In the genomic region with DNA sequence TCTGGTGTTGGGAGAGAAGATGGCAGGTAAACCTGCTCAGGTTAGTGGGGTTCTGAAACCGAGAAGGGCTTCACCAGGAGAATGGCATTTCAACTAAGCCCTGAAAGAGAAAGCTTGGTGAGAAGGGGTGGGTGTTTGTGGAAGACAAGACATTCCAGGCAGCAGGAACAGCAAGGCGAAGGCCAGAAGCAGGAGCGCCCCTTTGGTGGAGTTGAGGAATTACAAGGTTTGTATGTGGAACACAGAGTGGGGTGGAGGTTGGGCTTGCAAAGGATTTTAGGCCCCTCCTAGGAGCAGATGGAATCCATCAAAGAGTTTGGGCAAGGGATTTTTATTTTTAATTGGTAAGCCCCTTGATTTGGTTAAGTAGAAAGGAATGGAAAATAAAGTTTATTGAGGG, we compare ENCODE assay signal across 8 cellular contexts. TPM values are rescaled to one million over a fixed set of nuclear protein-coding genes. Genes with fewer than 3 reads are reported as not detected.
DNase-seq lines count a peak whose midpoint lies in the region; ATAC-seq and TF ChIP-seq lines count a peak whose summit lies in the region.

No MANE protein-coding gene starts in this region.

- H3K79me1 ChIP-seq in IMR-90 (ENCODE audit: low read depth in 1 of 2, low read length in 2 of 2) (peaks cover 23 to 70% of the 10 kb centered on the region in 2 experiments), mesendoderm (ENCODE audit: low read length) (peaks cover 13% of the 10 kb centered on the region)

- H3K9ac ChIP-seq in IMR-90 (ENCODE audit: low read depth, low read length): no peak overlapping the region
- no peak overlapping the region for H3K9ac ChIP-seq in mesendoderm (ENCODE audit: low read length)

- TF ChIP-seq POLR2A in IMR-90 (IDR thresholded peaks at IDR 0.05; ENCODE audit: low read depth, low read length) (no peak), adrenal gland (IDR thresholded peaks at IDR 0.05) (no peak)

- H3K4me3 ChIP-seq in IMR-90 (ENCODE audit: insufficient read depth, low read depth, low read length) (no peak overlapping the region), adrenal gland (no peak overlapping the region), mesendoderm (ENCODE audit: low read length) (no peak overlapping the region)

- H3K56ac ChIP-seq in IMR-90 (ENCODE audit: extremely low read depth, insufficient read depth, low read length) (no peak overlapping the region), mesendoderm (ENCODE audit: low read length) (no peak overlapping the region)

- H3K4me2 ChIP-seq in IMR-90 (ENCODE audit: low read depth, low read length): no peak overlapping the region
- no peak overlapping the region for H3K4me2 ChIP-seq in mesendoderm (ENCODE audit: low read length)

- no peaks in the 10 kb centered on the region for H3K27me3 Mint-ChIP-seq in activated CD4-positive, alpha-beta T cell treated with anti-CD3 and anti-CD28 coated beads, Interleukin-2, amount 10 ng/mL, durations not matched to agents 24 days and 14 days

- H3K27ac Mint-ChIP-seq in activated CD4-positive, alpha-beta T cell treated with anti-CD3 and anti-CD28 coated beads, Interleukin-2, amount 10 ng/mL, durations not matched to agents 24 days and 14 days: no peak overlapping the region

- no peak overlapping the region for H3K18ac ChIP-seq in IMR-90 (ENCODE audit: low read depth, low read length)
- no peak overlapping the region for H3K18ac ChIP-seq in mesendoderm (ENCODE audit: low read length)

- intact Hi-C loops in IMR-90 (cut with micrococcal nuclease): no loop called here
- intact Hi-C loops in adrenal gland (cut with DNase I): no loop called here
- intact Hi-C loops in activated CD4-positive, alpha-beta T cell treated with anti-CD3 and anti-CD28 coated beads, Interleukin-2, amount 10 ng/mL, durations not matched to agents 24 days and 14 days (cut with micrococcal nuclease): no loop called here

- H2AK5ac ChIP-seq in IMR-90 (ENCODE audit: low read depth, low read length) (no peak overlapping the region), mesendoderm (ENCODE audit: low read length) (no peak overlapping the region)

- peaks cover 26% of the 10 kb centered on the region for H3K9me1 ChIP-seq in IMR-90 (ENCODE audit: insufficient read depth, low read length)

- H3K36me3 Mint-ChIP-seq in activated CD4-positive, alpha-beta T cell treated with anti-CD3 and anti-CD28 coated beads, Interleukin-2, amount 10 ng/mL, durations not matched to agents 24 days and 14 days (ENCODE audit: low read depth): peaks cover 1% of the 10 kb centered on the region

- BruUV-seq in IMR-90 (replicated peaks; lab: Mats Ljungman, UMichigan): no TSS peak

- 0 out of 2 replicates have a peak, but pooled peaks cover 4% of the 10 kb centered on the region for H3K36me3 ChIP-seq in IMR-90 (ENCODE audit: control insufficient read depth, insufficient read depth, low read length)
- no peaks in the 10 kb centered on the region for H3K36me3 ChIP-seq in adrenal gland (replicated peaks in 1 of 2)
- H3K36me3 ChIP-seq in mesendoderm (ENCODE audit: control insufficient read depth, insufficient read depth, low read length): no peaks in the 10 kb centered on the region

- POLR2A ChIA-PET in IMR-90 (lab: Charles Lee; ENCODE audit: unreplicated experiment): no interaction called here

- no peaks in the 10 kb centered on the region for H3K79me2 ChIP-seq in mesendoderm (ENCODE audit: control insufficient read depth, insufficient read depth, low read length)

- no peaks in the 10 kb centered on the region for H3K9me3 Mint-ChIP-seq in activated CD4-positive, alpha-beta T cell treated with anti-CD3 and anti-CD28 coated beads, Interleukin-2, amount 10 ng/mL, durations not matched to agents 24 days and 14 days

- H2BK5ac ChIP-seq in IMR-90 (ENCODE audit: low read depth, low read length, poor library complexity, severe bottlenecking): no peak overlapping the region
- no peak overlapping the region for H2BK5ac ChIP-seq in mesendoderm (ENCODE audit: low read length)

- TF ChIP-seq CTCF in IMR-90 (conservative IDR thresholded peaks at IDR 0.05; ENCODE audit: low read depth, low read length): peak; percentile 50
- TF ChIP-seq CTCF in adrenal gland (IDR thresholded peaks at IDR 0.05): peak in 4 of 6 experiments; percentile 13 to 28 (median 22)

- 0 out of 2 replicates have a peak overlapping the region, but pooled peaks have one; percentile 10 for H3K14ac ChIP-seq in IMR-90 (replicated peaks; ENCODE audit: low read depth, low read length)

- whole genome bisulfite sequencing in IMR-90 (ENCODE audit: extremely low coverage in 2 of 2, insufficient read length in 1 of 2), 2 experiments: 61% methylated on average over 2 of the region's 3 CpGs; no CpG with 5 or more reads in 1 of the 2 experiments
- WGBS in adrenal gland, 4 donors: 81 to 90% (median 84%) methylated on average over 3 of the region's 3 CpGs
- no CpG with 5 or more reads among the region's 3 CpGs for WGBS in mesendoderm (ENCODE audit: extremely low coverage, insufficient coverage, low lambda C conversion rate)

- CTCF ChIA-PET in IMR-90 (lab: Yijun Ruan, JAX): no interaction called here

- H4K8ac ChIP-seq in IMR-90 (ENCODE audit: low read depth in 2 of 2, low read length in 2 of 2): no peak overlapping the region
- H4K8ac ChIP-seq in mesendoderm (ENCODE audit: low read depth, low read length): no peak overlapping the region

- dilution Hi-C loops in IMR-90 (cut with HindIII; ENCODE audit: low sequenced_read_pairs, unreplicated experiment): no loop called here

- H4K5ac ChIP-seq in IMR-90 (ENCODE audit: low read depth, low read length) (no peak overlapping the region), mesendoderm (ENCODE audit: low read length) (no peak overlapping the region)

- no peak overlapping the region for H2BK20ac ChIP-seq in IMR-90 (ENCODE audit: low read depth, low read length)

- H3K27me3 ChIP-seq in IMR-90 (ENCODE audit: control insufficient read depth, insufficient read depth, low read length) (no peaks in the 10 kb centered on the region), adrenal gland (no peaks in the 10 kb centered on the region), mesendoderm (ENCODE audit: insufficient read depth, low read length, poor library complexity) (no peaks in the 10 kb centered on the region)

- in situ Hi-C loops in IMR-90 (cut with MboI; ENCODE audit: low sequenced_read_pairs): no loop called here

- H3K27ac ChIP-seq in IMR-90 (ENCODE audit: insufficient read depth, low read length): no peak overlapping the region
- no peak overlapping the region for H3K27ac ChIP-seq in adrenal gland
- no peak overlapping the region for H3K27ac ChIP-seq in mesendoderm (ENCODE audit: low read depth, low read length)

- peak overlapping the region; percentile 65 for H2AK9ac ChIP-seq in IMR-90 (replicated peaks; ENCODE audit: low read depth, low read length, poor library complexity)

- H3K23ac ChIP-seq in IMR-90 (ENCODE audit: low read depth, low read length): no peak overlapping the region
- H3K23ac ChIP-seq in mesendoderm (ENCODE audit: low read length): no peak overlapping the region

- H2BK15ac ChIP-seq in IMR-90 (ENCODE audit: low read depth, low read length) (no peak overlapping the region), mesendoderm (replicated peaks; ENCODE audit: low read depth) (no peak overlapping the region)

- H3K4me3 Mint-ChIP-seq in activated CD4-positive, alpha-beta T cell treated with anti-CD3 and anti-CD28 coated beads, Interleukin-2, amount 10 ng/mL, durations not matched to agents 24 days and 14 days: no peak overlapping the region

- H4K20me1 ChIP-seq in IMR-90 (ENCODE audit: insufficient read depth, low read length): peaks cover 54% of the 10 kb centered on the region

- ATAC-seq in IMR-90 (ENCODE audit: low read depth) (peak; percentile 74; the same call in 1 of the 2 replicates), HG02623 (IDR thresholded peaks at IDR 0.05; ENCODE audit: unreplicated experiment) (no peak), left lobe of liver (no peak)

- peaks cover 20% of the 10 kb centered on the region for H3K4me1 Mint-ChIP-seq in activated CD4-positive, alpha-beta T cell treated with anti-CD3 and anti-CD28 coated beads, Interleukin-2, amount 10 ng/mL, durations not matched to agents 24 days and 14 days

- TF ChIP-seq RAD21 in IMR-90 (IDR thresholded peaks at IDR 0.05; ENCODE audit: low read length): no peak

- H2AFZ ChIP-seq in IMR-90 (replicated peaks; ENCODE audit: low read length, poor library complexity): no peak overlapping the region

- H3K9me3 ChIP-seq in IMR-90 (ENCODE audit: control insufficient read depth, insufficient read depth, low read length) (no peaks in the 10 kb centered on the region), adrenal gland (replicated peaks in 1 of 3) (no peaks in the 10 kb centered on the region)

- H2BK120ac ChIP-seq in IMR-90 (ENCODE audit: low read depth, low read length) (no peak overlapping the region), mesendoderm (ENCODE audit: low read depth, low read length) (no peak overlapping the region)

- no peak overlapping the region for H3K4ac ChIP-seq in IMR-90 (ENCODE audit: low read depth, low read length)
- no peak overlapping the region for H3K4ac ChIP-seq in mesendoderm (ENCODE audit: low read depth, low read length)

- DNase-seq in DMS 273 treated with DMSO at 0.1 percent for 48 hours (lab: John Stamatoyannopoulos, UW) (peak; percentile 38), IMR-90 (peak; percentile 50), adrenal gland (no peak), mesendoderm (peak; percentile 94), left lobe of liver (ENCODE audit: low spot score) (no peak)
- no peak for DNase-seq in stimulated activated CD4-positive, alpha-beta T cell treated with anti-CD3 and anti-CD28 coated beads, Interleukin-4, amount 100 ng/mL, for 24 hours
- DNase-seq in activated CD4-positive, alpha-beta T cell treated with anti-CD3 and anti-CD28 coated beads, Interleukin-2, amount 10 ng/mL, durations not matched to agents 24 days and 14 days: no peak

- H4K91ac ChIP-seq in IMR-90 (ENCODE audit: insufficient read depth, low read depth, low read length): no peak overlapping the region

- H3K4me1 ChIP-seq in IMR-90 (ENCODE audit: control insufficient read depth, insufficient read depth, low read length) (peaks cover 8% of the 10 kb centered on the region), adrenal gland (replicated peaks in 1 of 2) (no peaks in the 10 kb centered on the region), mesendoderm (ENCODE audit: control insufficient read depth, low read depth, low read length) (no peaks in the 10 kb centered on the region)

RNA-seq across cellular contexts. Expression of gene ELOA, which starts 24.8 kb away (rescaled TPM):
- 40.7 and 44.4 TPM in 2 replicates for total RNA-seq in IMR-90 (2012; rRNA removed)
- polyA plus RNA-seq in IMR-90 (2012; rRNA removed): 19.5 and 22.9 TPM in 2 replicates
- polyA plus RNA-seq in IMR-90 (2012; cell fraction: cytosol; rRNA removed): 5.5 and 9.2 TPM in 2 replicates
- polyA plus RNA-seq in IMR-90 (2012; cell fraction: nucleus; rRNA removed; ENCODE audit: low replicate concordance): 9.4 and 25.4 TPM in 2 replicates
- 10 to 100 TPM; 28.0 to 44.7 (median 30.9) TPM for total RNA-seq in adrenal gland
- polyA plus RNA-seq in adrenal gland: 10 to 100 TPM; 11.5 to 37.8 (median 15.1) TPM
- polyA plus RNA-seq in mesendoderm (2013, experiment 1 of 2): 50.4 TPM
- 51.3 TPM for polyA plus RNA-seq in mesendoderm (2013, experiment 2 of 2)
- total RNA-seq in activated CD4-positive, alpha-beta T cell treated with anti-CD3 and anti-CD28 coated beads, Interleukin-2, amount 10 ng/mL, durations not matched to agents 24 days and 14 days: 51.9 and 54.3 TPM in 2 replicates
- 35.2 TPM for total RNA-seq in left lobe of liver

RNA-seq across cellular contexts. Expression of gene RPL11, which starts 26.9 kb away (rescaled TPM):
- 452 and 980 TPM in 2 replicates for total RNA-seq in IMR-90 (2012; rRNA removed)
- 1,692 and 1,751 TPM in 2 replicates for polyA plus RNA-seq in IMR-90 (2012; rRNA removed)
- polyA plus RNA-seq in IMR-90 (2012; cell fraction: cytosol; rRNA removed): 209 and 733 TPM in 2 replicates
- polyA plus RNA-seq in IMR-90 (2012; cell fraction: nucleus; rRNA removed; ENCODE audit: low replicate concordance): 34.7 and 396 TPM in 2 replicates
- 100 to 1,000 TPM; 685 to 982 (median 819) TPM for total RNA-seq in adrenal gland
- polyA plus RNA-seq in adrenal gland: 1,000 to 10,000 TPM; 1,450 to 2,028 (median 1,673) TPM
- polyA plus RNA-seq in mesendoderm (2013, experiment 1 of 2): 2,959 TPM
- 2,925 TPM for polyA plus RNA-seq in mesendoderm (2013, experiment 2 of 2)
- total RNA-seq in activated CD4-positive, alpha-beta T cell treated with anti-CD3 and anti-CD28 coated beads, Interleukin-2, amount 10 ng/mL, durations not matched to agents 24 days and 14 days: 1,147 and 1,194 TPM in 2 replicates
- total RNA-seq in left lobe of liver: 306 TPM

RNA-seq across cellular contexts. Expression of gene PITHD1, which starts 59.7 kb away (rescaled TPM):
- total RNA-seq in IMR-90 (2012; rRNA removed) (23.8 and 34.2 TPM in 2 replicates), adrenal gland (10 to 100 TPM; 54.9 to 98.0 (median 63.0) TPM), left lobe of liver (32.9 TPM)
- polyA plus RNA-seq in IMR-90 (2012; rRNA removed) (31.8 and 32.0 TPM in 2 replicates), adrenal gland (100 to 1,000 TPM in 1 of 3 donors, 10 to 100 TPM in 2; 41.9 to 104 (median 52.4) TPM)
- polyA plus RNA-seq in IMR-90 (2012; cell fraction: cytosol; rRNA removed): 18.3 and 34.6 TPM in 2 replicates
- 10.8 and 29.0 TPM in 2 replicates for polyA plus RNA-seq in IMR-90 (2012; cell fraction: nucleus; rRNA removed; ENCODE audit: low replicate concordance)
- polyA plus RNA-seq in mesendoderm (2013, experiment 1 of 2): 34.0 TPM
- 34.8 TPM for polyA plus RNA-seq in mesendoderm (2013, experiment 2 of 2)
- total RNA-seq in activated CD4-positive, alpha-beta T cell treated with anti-CD3 and anti-CD28 coated beads, Interleukin-2, amount 10 ng/mL, durations not matched to agents 24 days and 14 days: 83.0 and 88.6 TPM in 2 replicates

Comparison
In these comparisons a context has a peak if more than half of its experiments do, and no peak if none do; other contexts are left out.
1. DNase-seq: peak in DMS 273 treated with DMSO at 0.1 percent for 48 hours (single experiment), IMR-90 (single experiment) and mesendoderm (single experiment); none in adrenal gland (0 of 7), stimulated activated CD4-positive, alpha-beta T cell treated with anti-CD3 and anti-CD28 coated beads, Interleukin-4, amount 100 ng/mL, for 24 hours (single experiment), activated CD4-positive, alpha-beta T cell treated with anti-CD3 and anti-CD28 coated beads, Interleukin-2, amount 10 ng/mL, durations not matched to agents 24 days and 14 days (single experiment) and left lobe of liver (single experiment).